17 cellular contexts compared by ENCODE assay signal in the genomic region with DNA sequence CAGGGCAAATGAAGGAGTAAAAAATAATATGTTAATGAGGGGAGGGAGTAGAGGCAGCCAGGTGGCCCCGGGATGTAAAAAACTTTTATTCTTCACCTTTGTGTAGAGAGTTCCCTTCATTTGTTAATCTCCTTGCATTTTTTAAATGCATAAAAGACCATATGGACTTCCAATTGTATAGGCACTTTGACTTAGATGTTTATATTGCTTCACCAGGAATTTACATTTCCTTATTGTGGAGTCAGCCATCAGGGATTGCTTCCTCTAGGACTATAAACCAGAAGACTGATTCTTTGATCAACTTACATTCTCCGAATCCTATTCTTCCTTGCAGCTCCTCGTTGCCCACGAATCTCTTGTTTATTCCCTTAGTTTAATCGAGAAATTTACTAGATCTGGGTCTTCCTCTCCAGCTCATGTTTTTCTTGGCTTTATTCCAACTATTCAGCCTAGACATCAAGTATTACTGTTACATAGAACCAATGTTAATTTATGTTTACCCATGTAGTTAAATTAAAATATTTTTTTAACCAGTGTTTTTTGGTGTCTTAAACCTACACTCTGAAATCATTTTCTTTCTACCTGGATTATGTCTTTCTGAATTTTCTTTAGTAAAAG.
DNase-seq lines count a peak whose midpoint lies in the region; ATAC-seq and TF ChIP-seq lines count a peak whose summit lies in the region.
"Had no signal": no experiment of that assay in that cellular context is flagged by ENCODE, and none has a peak within 500 bp of the region (broad histone marks: within the 10 kb centered on the region; RNA-seq: fewer than 3 reads in every experiment).

No MANE protein-coding gene starts in this region.

- no peaks in the 10 kb centered on the region for H3K27me3 Mint-ChIP-seq in GM23338 (ENCODE audit: insufficient read depth, low read depth, poor library complexity)

- no peaks in the 10 kb centered on the region for H3F3A ChIP-seq in GM23338 (replicated peaks; ENCODE audit: low read depth)

- H3K27me3 ChIP-seq in GM23338 (ENCODE audit: insufficient read depth) = no peaks in the 10 kb centered on the region
- H3K27me3 ChIP-seq: left lung, pancreas had no signal

- H3K4me3 ChIP-seq in GM23338 = peak overlapping the region; percentile 11
- H3K4me3 ChIP-seq: left lung, pancreas had no signal

- peak; percentile 58 for ATAC-seq in GM23338
- no peak for ATAC-seq in GM21723 (IDR thresholded peaks at IDR 0.05; ENCODE audit: unreplicated experiment)
- no peak for ATAC-seq in HG02678 (IDR thresholded peaks at IDR 0.05; ENCODE audit: unreplicated experiment)
- ATAC-seq: left lung, pancreas had no signal

- peaks cover 3% of the 10 kb centered on the region; the same call in 1 of the 3 replicates for H3K36me3 Mint-ChIP-seq in GM23338 (ENCODE audit: low read depth)

- peak overlapping the region; percentile 94 for H3K27ac Mint-ChIP-seq in GM23338

- H3K36me3 ChIP-seq in GM23338 (ENCODE audit: insufficient read depth) = no peaks in the 10 kb centered on the region
- H3K36me3 ChIP-seq: left lung, pancreas had no signal

- H3K9me2 ChIP-seq in GM23338 (ENCODE audit: insufficient read depth) = no peaks in the 10 kb centered on the region

- TF ChIP-seq CTCF in GM23338 (conservative IDR thresholded peaks at IDR 0.05; ENCODE audit: low read depth in 2 of 2) = no peak

- H3K4me2 ChIP-seq in GM23338 = peak overlapping the region; percentile 37

- peak overlapping the region; percentile 55 for H3K4me3 Mint-ChIP-seq in GM23338

- no peaks in the 10 kb centered on the region for H3K79me2 ChIP-seq in GM23338 (replicated peaks; ENCODE audit: insufficient read depth)

- H3K27ac ChIP-seq in GM23338 (ENCODE audit: low read depth) = peak overlapping the region; percentile 88
- H3K27ac ChIP-seq: left lung, pancreas had no signal

- H4K20me1 ChIP-seq in GM23338 (replicated peaks; ENCODE audit: insufficient read depth) = no peaks in the 10 kb centered on the region

- peaks cover 30% of the 10 kb centered on the region for H3K4me1 ChIP-seq in GM23338 (ENCODE audit: insufficient read depth)
- H3K4me1 ChIP-seq: left lung, pancreas had no signal

- no peaks in the 10 kb centered on the region; the same call in 2 of the 3 replicates for H3K9me3 Mint-ChIP-seq in GM23338

- H2AFZ ChIP-seq in GM23338 = no peak overlapping the region

- DNase-seq in GM23338 (ENCODE audit: low spot score) (peak; percentile 56), LHCN-M2 (ENCODE audit: low read depth) (peak; percentile 10), astrocyte of the hippocampus (ENCODE audit: low read depth, low spot score) (peak; percentile 2), iris pigment epithelial cell (ENCODE audit: low read depth) (peak; percentile 46), D341Med (ENCODE audit: low spot score) (no peak)
- no peak for DNase-seq in stimulated activated CD4-positive, alpha-beta T cell treated with anti-CD3 and anti-CD28 coated beads, Interleukin-4, amount 100 ng/mL, for 24 hours
- DNase-seq: activated effector memory CD4-positive, alpha-beta T cell treated with Interleukin-2 at 50 U/mL for 16 hours; KBM-7; left lung; NCI-H1092 treated with DMSO at 0.1 percent for 48 hours; NCI-H2227 treated with DMSO at 0.1 percent for 48 hours; pancreas; stimulated activated CD4-positive, alpha-beta T cell treated with anti-CD3 and anti-CD28 coated beads, Interleukin-4, amount 100 ng/mL, for 1 hour; stimulated activated CD8-positive, alpha-beta memory T cell treated with anti-CD3 and anti-CD28 coated beads, Interleukin-4, amount 100 ng/mL, for 48 hours; T-helper 2 cell had no signal

- H3K4me1 Mint-ChIP-seq in GM23338 = peaks cover 37% of the 10 kb centered on the region

TF ChIP-seq in GM23338, 12 proteins besides CTCF, POLR2A, EP300 and RAD21:
- TF ChIP-seq NANOG (IDR thresholded peaks at IDR 0.05; ENCODE audit: borderline replicate concordance) (peak; percentile 80; the same call in 1 of the 2 replicates), CREB1 (CRISPR knock-in tag; IDR thresholded peaks at IDR 0.05; ENCODE audit: low read depth) (no peak), ETS1 (IDR thresholded peaks at IDR 0.05) (no peak), ZNF462 (CRISPR knock-in tag; IDR thresholded peaks at IDR 0.05) (peak; percentile 71; the same call in 1 of the 2 replicates)

Comparison
In these comparisons a context has a peak if more than half of its experiments do, and no peak if none do; other contexts are left out.
1. DNase-seq: peak in GM23338 (single experiment), LHCN-M2 (single experiment), astrocyte of the hippocampus (single experiment) and iris pigment epithelial cell (single experiment); none in stimulated activated CD4-positive, alpha-beta T cell treated with anti-CD3 and anti-CD28 coated beads, Interleukin-4, amount 100 ng/mL, for 24 hours (single experiment) and D341Med (single experiment).